9 cellular contexts compared by ENCODE assay signal in the genomic region with DNA sequence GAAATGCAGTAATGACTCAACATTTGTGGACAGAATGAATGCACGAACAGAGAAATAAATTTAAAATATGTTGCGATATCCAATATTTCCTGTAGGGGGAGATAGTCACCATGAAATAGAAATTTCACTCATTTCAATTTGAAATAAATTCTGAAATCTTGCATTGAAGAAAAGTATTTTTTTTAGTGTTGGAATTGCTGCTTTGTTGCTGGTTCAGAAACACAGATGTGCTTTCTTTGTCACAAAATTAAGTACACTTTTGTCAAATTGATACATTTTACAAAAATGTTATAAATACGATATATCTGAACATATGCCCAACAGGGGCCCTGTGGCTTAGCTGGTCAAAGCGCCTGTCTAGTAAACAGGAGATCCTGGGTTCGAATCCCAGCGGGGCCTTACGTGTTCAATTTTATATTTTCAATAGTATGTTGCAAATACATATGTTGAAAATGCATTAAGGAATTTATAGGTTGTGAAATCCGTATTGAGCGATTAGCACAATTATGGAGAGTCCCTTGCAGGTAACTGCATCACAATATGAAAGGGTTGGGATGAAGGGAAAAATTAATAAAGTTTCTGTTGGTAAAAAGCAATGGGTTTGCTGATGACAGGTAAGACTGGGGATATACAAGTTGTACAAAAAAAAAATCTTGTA.
DNase-seq lines count a peak whose midpoint lies in the region; ATAC-seq, FAIRE-seq and TF ChIP-seq lines count a peak whose summit lies in the region.
"Had no signal": no experiment of that assay in that cellular context is flagged by ENCODE, and none has a peak within 500 bp of the region (broad histone marks: within the 10 kb centered on the region; RNA-seq: fewer than 3 reads in every experiment).

No MANE protein-coding gene starts in this region.

- DNase-seq in EH (ENCODE audit: low read depth) (peak; percentile 63), NCI-H146 treated with DMSO at 0.1 percent for 48 hours (lab: John Stamatoyannopoulos, UW; ENCODE audit: unreplicated experiment) (peak; percentile 68), fibroblast of villous mesenchyme (ENCODE audit: low read depth) (peak; percentile 53), sciatic nerve (ENCODE audit: low spot score) (no peak)
- DNase-seq: left cardiac atrium had no signal

- no peak overlapping the region for H3K27ac ChIP-seq in VCaP

- no peak overlapping the region for H3K4me3 ChIP-seq in fibroblast of villous mesenchyme (ENCODE audit: low read depth, low read length)

- peak; percentile 97 for FAIRE-seq in A204.1 (lab: Jason Lieb, UNC)

- ATAC-seq in sciatic nerve (peak; percentile 47), HG02610 (IDR thresholded peaks at IDR 0.05; ENCODE audit: unreplicated experiment) (no peak), GM21723 (IDR thresholded peaks at IDR 0.05; ENCODE audit: unreplicated experiment) (no peak)

- intact Hi-C loops in sciatic nerve (cut with DNase I), result no loop called here

- TF ChIP-seq CTCF in VCaP (conservative IDR thresholded peaks at IDR 0.05) (peak; percentile 86), fibroblast of villous mesenchyme (IDR thresholded peaks at IDR 0.05; ENCODE audit: insufficient read depth, low read depth, low read length) (peak; percentile 57)
